In genomic region chr9:34097865-34098264, GRCh38 we compare ENCODE assay signal across 17 cellular contexts. TPM values are rescaled to one million over a fixed set of nuclear protein-coding genes. Genes with fewer than 3 reads are reported as not detected.
DNase-seq lines count a peak whose midpoint lies in the region; ATAC-seq lines count a peak whose summit lies in the region.
"Had no signal": no experiment of that assay in that cellular context is flagged by ENCODE, and none has a peak within 500 bp of the region (broad histone marks: within the 10 kb centered on the region; RNA-seq: fewer than 3 reads in every experiment).

No MANE protein-coding gene starts in this region.

- no peaks in the 10 kb centered on the region for H3K36me3 Mint-ChIP-seq in memory B cell

- no peak overlapping the region for H3K4me3 ChIP-seq in aorta (ENCODE audit: low read length in 2 of 2)
- H3K4me3 ChIP-seq: MG63 had no signal

- no peaks in the 10 kb centered on the region for H3K9me3 ChIP-seq in aorta (ENCODE audit: control insufficient read depth, low read length)
- H3K9me3 ChIP-seq: MG63 had no signal

- no peak overlapping the region for H3K27ac Mint-ChIP-seq in memory B cell

- no peaks in the 10 kb centered on the region for H3K4me1 ChIP-seq in aorta (ENCODE audit: control insufficient read depth in 1 of 2, insufficient read depth in 2 of 2, low read length in 2 of 2)

- peaks cover 4% of the 10 kb centered on the region for H3K27me3 Mint-ChIP-seq in memory B cell

- no peak overlapping the region for H3K4me3 Mint-ChIP-seq in memory B cell

- peaks cover 15% of the 10 kb centered on the region for H3K4me1 Mint-ChIP-seq in memory B cell

- no peaks in the 10 kb centered on the region for H3K27me3 ChIP-seq in aorta (ENCODE audit: control insufficient read depth in 1 of 2, insufficient read depth in 2 of 2, low read length in 1 of 2)
- H3K27me3 ChIP-seq: MG63 had no signal

- ATAC-seq in GM19035 (IDR thresholded peaks at IDR 0.05; ENCODE audit: unreplicated experiment): peak; percentile 70
- ATAC-seq in HG02571 (IDR thresholded peaks at IDR 0.05; ENCODE audit: unreplicated experiment): peak; percentile 76
- peak; percentile 84 for ATAC-seq in HG03342 (IDR thresholded peaks at IDR 0.05; ENCODE audit: unreplicated experiment)
- peak; percentile 48 for ATAC-seq in memory B cell (ENCODE audit: low read depth)
- no peak for ATAC-seq in HG03460 (IDR thresholded peaks at IDR 0.05; ENCODE audit: unreplicated experiment)
- ATAC-seq in HG03457 (IDR thresholded peaks at IDR 0.05; ENCODE audit: unreplicated experiment): no peak
- ATAC-seq in aorta (ENCODE audit: low FRiP score): no peak

- H3K27ac ChIP-seq in aorta (ENCODE audit: low read depth in 1 of 2, low read length in 2 of 2): no peak overlapping the region
- H3K27ac ChIP-seq: C4-2B had no signal

- intact Hi-C loops in aorta (cut with DNase I): no loop called here

- no peak for DNase-seq in memory B cell (ENCODE audit: low spot score in 2 of 2)
- DNase-seq in NCI-H524 (lab: John Stamatoyannopoulos, UW): no peak
- no peak for DNase-seq in aorta
- DNase-seq: activated CD4-positive, alpha-beta T cell treated with anti-CD3 and anti-CD28 coated beads for 4 hours; activated T-cell treated with anti-CD3 and anti-CD28 coated beads for 4 hours; amygdala; MG63; NCI-H2081; SHP77; stimulated activated naive CD4-positive, alpha-beta T cell; T-helper 9 cell had no signal

- no peaks in the 10 kb centered on the region for H3K9me3 Mint-ChIP-seq in memory B cell

- 96 to 100% methylated on average over 1 of the region's 1 CpG for WGBS in aorta, 2 donors

- H3K36me3 ChIP-seq in aorta (ENCODE audit: control insufficient read depth in 1 of 2, insufficient read depth in 2 of 2, low read length in 1 of 2): peaks cover 0 to 5% of the 10 kb centered on the region in 2 donors

RNA-seq across cellular contexts. Expression of gene DCAF12, which starts 28.6 kb away (rescaled TPM):
- total RNA-seq in aorta: 10 to 100 TPM; 20.6 to 35.2 TPM
- polyA plus RNA-seq in aorta: 10 to 100 TPM; 10.2 to 14.5 TPM

RNA-seq across cellular contexts. Expression of gene UBAP2, which starts 49.2 kb away (rescaled TPM):
- total RNA-seq in aorta: 10 to 100 TPM; 24.1 to 30.5 TPM
- polyA plus RNA-seq in aorta: 1 to 10 TPM; 5.3 to 7.5 TPM

Comparison
In these comparisons a context has a peak if more than half of its experiments do, and no peak if none do; other contexts are left out.
1. ATAC-seq: peak in GM19035 (single experiment), HG02571 (single experiment), HG03342 (single experiment) and memory B cell (single experiment); none in HG03460 (single experiment), HG03457 (single experiment) and aorta (single experiment).